Comparison of ENCODE assay signal across 19 cellular contexts in genomic region chr2:159119652-159120257, GRCh38.
DNase-seq lines count a peak whose midpoint lies in the region; ATAC-seq, FAIRE-seq and TF ChIP-seq lines count a peak whose summit lies in the region.
"Had no signal": no experiment of that assay in that cellular context is flagged by ENCODE, and none has a peak within 500 bp of the region (broad histone marks: within the 10 kb centered on the region; RNA-seq: fewer than 3 reads in every experiment).

No MANE protein-coding gene starts in this region.

- H3K27me3 ChIP-seq in GM23248 (replicated peaks; ENCODE audit: insufficient read depth) (no peaks in the 10 kb centered on the region), left ventricle myocardium inferior (ENCODE audit: low read depth) (no peaks in the 10 kb centered on the region), trophoblast cell (ENCODE audit: insufficient read depth, low read length) (no peaks in the 10 kb centered on the region)
- H3K27me3 ChIP-seq in CD8-positive, alpha-beta T cell (ENCODE audit: insufficient read depth, low read length): no peaks in the 10 kb centered on the region

- H3K79me1 ChIP-seq in trophoblast cell (ENCODE audit: low read length): peaks cover 5% of the 10 kb centered on the region

- H4K91ac ChIP-seq in trophoblast cell (ENCODE audit: low read depth, low read length): no peak overlapping the region

- POLR2A ChIA-PET in CD8-positive, alpha-beta T cell (lab: Charles Lee): no interaction called here

- H4K20me1 ChIP-seq in GM23248 (ENCODE audit: insufficient read depth): no peaks in the 10 kb centered on the region

- H2AK5ac ChIP-seq in trophoblast cell (ENCODE audit: low read length): no peak overlapping the region

- peaks cover 11% of the 10 kb centered on the region for H3F3A ChIP-seq in GM23248 (ENCODE audit: insufficient read depth)

- H3K4ac ChIP-seq in trophoblast cell (ENCODE audit: low read depth, low read length): no peak overlapping the region

- no peak overlapping the region for H3K4me3 Mint-ChIP-seq in CD8-positive, alpha-beta T cell
- H3K4me3 Mint-ChIP-seq: activated B cell treated with CpG ODN at 0.5 μM for 24 hours; activated CD8-positive, alpha-beta memory T cell treated with anti-CD3 and anti-CD28 coated beads, Interleukin-2, amount 10 ng/mL, durations not matched to agents 7 days and 5 days; IgD-negative memory B cell; natural killer cell treated with Interleukin-12 subunit alpha and Interleukin-12 subunit beta and Interleukin-15 and Interleukin-18, amount 100 ng/mL, for 72 hours had no signal

- H3K36me3 ChIP-seq in GM23248 (ENCODE audit: low read depth) (no peaks in the 10 kb centered on the region), left ventricle myocardium inferior (no peaks in the 10 kb centered on the region), trophoblast cell (ENCODE audit: control insufficient read depth in 1 of 2, insufficient read depth in 2 of 2, low read length in 2 of 2) (peaks cover 0 to 3% of the 10 kb centered on the region in 2 experiments)
- H3K36me3 ChIP-seq in CD8-positive, alpha-beta T cell (ENCODE audit: insufficient read depth, low read length): no peaks in the 10 kb centered on the region

- intact Hi-C loops in left ventricle myocardium inferior (cut with micrococcal nuclease): loop anchor here (2.0 to 10.0 kb wide), 2 partner anchors 75 to 217 kb away; no protein-coding TSS in a partner anchor
- intact Hi-C loops in CD8-positive, alpha-beta T cell (cut with DNase I, micrococcal nuclease): loop anchor here in 1 of 2 experiments (5.0 kb wide), 1 partner anchor 1092 kb away; no protein-coding TSS in a partner anchor

- H3K9me3 ChIP-seq in GM23248 (ENCODE audit: low read depth): no peaks in the 10 kb centered on the region
- H3K9me3 ChIP-seq in left ventricle myocardium inferior (replicated peaks): peaks cover 8% of the 10 kb centered on the region
- H3K9me3 ChIP-seq in trophoblast cell (ENCODE audit: insufficient read depth, low read depth, low read length): peaks cover 1% of the 10 kb centered on the region
- no peaks in the 10 kb centered on the region for H3K9me3 ChIP-seq in CD8-positive, alpha-beta T cell (ENCODE audit: low read length)

- H3K4me1 ChIP-seq in GM23248 (ENCODE audit: insufficient read depth): peaks cover 19% of the 10 kb centered on the region
- peaks cover 78% of the 10 kb centered on the region for H3K4me1 ChIP-seq in left ventricle myocardium inferior
- H3K4me1 ChIP-seq in trophoblast cell (ENCODE audit: control insufficient read depth in 1 of 2, insufficient read depth in 2 of 2, low read length in 2 of 2): peaks cover 18 to 25% of the 10 kb centered on the region in 2 experiments
- H3K4me1 ChIP-seq in CD8-positive, alpha-beta T cell (ENCODE audit: insufficient read depth, low read length): peaks cover 8% of the 10 kb centered on the region

- WGBS in GM23248 (ENCODE audit: low coverage in 1 of 2, low lambda C conversion rate in 2 of 2, missing lambda C conversion rate in 2 of 2), 2 experiments: 81% methylated on average over 8 of the region's 8 CpGs
- WGBS in trophoblast cell (ENCODE audit: extremely low coverage, insufficient coverage, insufficient read length): no CpG with 5 or more reads among the region's 8 CpGs

- H3K9ac ChIP-seq in GM23248: no peak overlapping the region
- no peak overlapping the region for H3K9ac ChIP-seq in trophoblast cell (ENCODE audit: low read length)

- no peak overlapping the region for H2BK120ac ChIP-seq in trophoblast cell (ENCODE audit: insufficient read depth, low read length, poor library complexity)

- no peaks in the 10 kb centered on the region for H3K36me3 Mint-ChIP-seq in CD8-positive, alpha-beta T cell
- H3K36me3 Mint-ChIP-seq: activated CD8-positive, alpha-beta memory T cell treated with anti-CD3 and anti-CD28 coated beads, Interleukin-2, amount 10 ng/mL, durations not matched to agents 7 days and 5 days; IgD-negative memory B cell; natural killer cell treated with Interleukin-12 subunit alpha and Interleukin-12 subunit beta and Interleukin-15 and Interleukin-18, amount 100 ng/mL, for 72 hours had no signal

- H3K9me2 ChIP-seq in GM23248 (ENCODE audit: insufficient read depth): no peaks in the 10 kb centered on the region

- no peak overlapping the region for H2BK5ac ChIP-seq in trophoblast cell (ENCODE audit: low read depth, low read length, poor library complexity)

- H3K4me1 Mint-ChIP-seq in CD8-positive, alpha-beta T cell (ENCODE audit: low read depth): peaks cover 22% of the 10 kb centered on the region

- H3K18ac ChIP-seq in trophoblast cell (ENCODE audit: low read length): no peak overlapping the region

- no peak for ATAC-seq in CD8-positive, alpha-beta T cell
- ATAC-seq in GM19395 (IDR thresholded peaks at IDR 0.05; ENCODE audit: unreplicated experiment): no peak
- ATAC-seq: activated CD8-positive, alpha-beta memory T cell treated with anti-CD3 and anti-CD28 coated beads, Interleukin-2, amount 10 ng/mL, durations not matched to agents 7 days and 5 days; natural killer cell treated with Interleukin-12 subunit alpha and Interleukin-12 subunit beta and Interleukin-15 and Interleukin-18, amount 100 ng/mL, for 72 hours; stimulated activated naive CD8-positive, alpha-beta T cell treated with anti-CD3 and anti-CD28 coated beads, Interleukin-15, Interleukin-2, amounts not matched to agents 100 U/mL and 50 U/mL, for 24 hours had no signal

- H3K4me2 ChIP-seq in GM23248 (ENCODE audit: unreplicated experiment) (no peak overlapping the region), trophoblast cell (ENCODE audit: low read length) (no peak overlapping the region)

- FAIRE-seq in GM19239 (lab: Jason Lieb, UNC): no peak
- FAIRE-seq: H1 had no signal

- H3K23ac ChIP-seq in trophoblast cell (ENCODE audit: low read length): no peak overlapping the region

- DNase-seq in GM23248 (peak; percentile 52), amniotic epithelial cell (ENCODE audit: low read depth) (peak; percentile 45), left ventricle myocardium inferior (peak; percentile 58), trophoblast cell (peak; percentile 59 to 78), GM19239 (ENCODE audit: insufficient read length, low spot score) (no peak), DMS 273 treated with DMSO at 0.1 percent for 48 hours (lab: John Stamatoyannopoulos, UW) (no peak)
- DNase-seq in CD8-positive, alpha-beta T cell: no peak
- DNase-seq: activated B cell treated with CpG ODN at 0.5 μM for 24 hours; activated CD8-positive, alpha-beta memory T cell treated with anti-CD3 and anti-CD28 coated beads, Interleukin-2, amount 10 ng/mL, durations not matched to agents 7 days and 5 days; activated gamma-delta T cell treated with Interleukin-2 at 50 U/mL for 16 hours; effector memory CD4-positive, alpha-beta T cell; kidney glomerular epithelial cell; NCI-H1417; NCI-H2227 treated with DMSO at 0.1 percent for 48 hours; stimulated activated naive CD8-positive, alpha-beta T cell treated with anti-CD3 and anti-CD28 coated beads, Interleukin-15, Interleukin-2, amounts not matched to agents 100 U/mL and 50 U/mL, for 24 hours had no signal

- peaks cover 25% of the 10 kb centered on the region; the same call in 1 of the 2 replicates for H3K79me2 ChIP-seq in GM23248 (ENCODE audit: insufficient read depth)
- peaks cover 1% of the 10 kb centered on the region for H3K79me2 ChIP-seq in trophoblast cell (ENCODE audit: control insufficient read depth, insufficient read depth, low read length, poor library complexity)

- peak overlapping the region; percentile 66 for H2BK12ac ChIP-seq in trophoblast cell (ENCODE audit: low read length)

- H3K9me3 Mint-ChIP-seq in CD8-positive, alpha-beta T cell: peaks cover 2% of the 10 kb centered on the region
- H3K9me3 Mint-ChIP-seq: activated B cell treated with CpG ODN at 0.5 μM for 24 hours; IgD-negative memory B cell; natural killer cell treated with Interleukin-12 subunit alpha and Interleukin-12 subunit beta and Interleukin-15 and Interleukin-18, amount 100 ng/mL, for 72 hours had no signal

- no peaks in the 10 kb centered on the region for H3K27me3 Mint-ChIP-seq in CD8-positive, alpha-beta T cell (ENCODE audit: low read depth)
- H3K27me3 Mint-ChIP-seq: activated B cell treated with CpG ODN at 0.5 μM for 24 hours had no signal

- H3K27ac Mint-ChIP-seq in CD8-positive, alpha-beta T cell: no peak overlapping the region
- H3K27ac Mint-ChIP-seq: activated B cell treated with CpG ODN at 0.5 μM for 24 hours; activated CD8-positive, alpha-beta memory T cell treated with anti-CD3 and anti-CD28 coated beads, Interleukin-2, amount 10 ng/mL, durations not matched to agents 7 days and 5 days; IgD-negative memory B cell; natural killer cell treated with Interleukin-12 subunit alpha and Interleukin-12 subunit beta and Interleukin-15 and Interleukin-18, amount 100 ng/mL, for 72 hours had no signal

- TF ChIP-seq CTCF in left ventricle myocardium inferior (IDR thresholded peaks at IDR 0.05; ENCODE audit: borderline replicate concordance): no peak
- no peak for TF ChIP-seq CTCF in CD8-positive, alpha-beta T cell (IDR thresholded peaks at IDR 0.05)

- H3K27ac ChIP-seq in GM23248 (no peak overlapping the region), left ventricle myocardium inferior (replicated peaks) (peak overlapping the region; percentile 84), trophoblast cell (ENCODE audit: low read depth, low read length) (no peak overlapping the region)
- H3K27ac ChIP-seq in CD8-positive, alpha-beta T cell (ENCODE audit: low read depth, low read length): no peak overlapping the region

- in situ Hi-C loops in GM23248 (cut with MboI): loop anchor here (5.0 kb wide), 1 partner anchor 222 kb away; no protein-coding TSS in a partner anchor

- H4K12ac ChIP-seq in trophoblast cell (ENCODE audit: low read depth, low read length): no peak overlapping the region

- H4K8ac ChIP-seq in trophoblast cell (ENCODE audit: low read depth, low read length): no peak overlapping the region

- H3K4me3 ChIP-seq in GM23248 (no peak overlapping the region), left ventricle myocardium inferior (peak overlapping the region; percentile 20), trophoblast cell (ENCODE audit: low read depth, low read length) (no peak overlapping the region)
- no peak overlapping the region for H3K4me3 ChIP-seq in CD8-positive, alpha-beta T cell (ENCODE audit: low read depth, low read length)

- CTCF ChIA-PET in CD8-positive, alpha-beta T cell (lab: Charles Lee): interaction anchor here (1.0 to 6.8 kb wide), 24 partner anchors 7 to 252 kb away, joined by 3 to 87 read pairs (median 5); no protein-coding TSS in a partner anchor

- H3K14ac ChIP-seq in trophoblast cell (ENCODE audit: low read length): no peak overlapping the region

- no peak overlapping the region for H2AFZ ChIP-seq in GM23248
- H2AFZ ChIP-seq in trophoblast cell (ENCODE audit: insufficient read depth, low read length, poor library complexity): no peak overlapping the region

Comparison
In these comparisons a context has a peak if more than half of its experiments do, and no peak if none do; other contexts are left out.
1. DNase-seq: peak in GM23248 (single experiment), amniotic epithelial cell (single experiment), left ventricle myocardium inferior (single experiment) and trophoblast cell (2 of 2); none in CD8-positive, alpha-beta T cell (0 of 7), GM19239 (single experiment) and DMS 273 treated with DMSO at 0.1 percent for 48 hours (single experiment).